ENCODE assay signal across 9 cellular contexts in genomic region chr19:40810160-40810559, GRCh38. TPM values are rescaled to one million over a fixed set of nuclear protein-coding genes. Genes with fewer than 3 reads are reported as not detected.
DNase-seq lines count a peak whose midpoint lies in the region; ATAC-seq, FAIRE-seq and TF ChIP-seq lines count a peak whose summit lies in the region.
"Had no signal": no experiment of that assay in that cellular context is flagged by ENCODE, and none has a peak within 500 bp of the region (broad histone marks: within the 10 kb centered on the region; RNA-seq: fewer than 3 reads in every experiment).

No MANE protein-coding gene starts in this region.

- peak overlapping the region; percentile 22 for H3K9ac ChIP-seq in mucosa of stomach (ENCODE audit: low read length)

- no peak for TF ChIP-seq CTCF in left ventricle myocardium inferior (IDR thresholded peaks at IDR 0.05; ENCODE audit: borderline replicate concordance)

- no peak for TF ChIP-seq POLR2A in H54 (IDR thresholded peaks at IDR 0.05; ENCODE audit: low read depth, low read length)

- no peaks in the 10 kb centered on the region for H3K9me3 ChIP-seq in left ventricle myocardium inferior (replicated peaks)
- no peaks in the 10 kb centered on the region for H3K9me3 ChIP-seq in mucosa of stomach (ENCODE audit: control insufficient read depth, low read length)

- intact Hi-C loops in left ventricle myocardium inferior (cut with micrococcal nuclease), result loop anchor here (10.0 kb wide), 1 partner anchor 145 kb away; no protein-coding TSS in a partner anchor
- intact Hi-C loops in Right ventricle myocardium superior (cut with DNase I), result no loop called here

- H3K4me1 ChIP-seq in left ventricle myocardium inferior (peaks cover 80% of the 10 kb centered on the region), mucosa of stomach (ENCODE audit: control insufficient read depth, insufficient read depth, low read length) (peaks cover 34% of the 10 kb centered on the region), urinary bladder (ENCODE audit: insufficient read depth) (no peaks in the 10 kb centered on the region)

- peak overlapping the region; percentile 66 for H3K4me3 ChIP-seq in left ventricle myocardium inferior
- no peak overlapping the region for H3K4me3 ChIP-seq in mucosa of stomach (ENCODE audit: low read length)
- peak overlapping the region; percentile 17 for H3K4me3 ChIP-seq in urinary bladder (ENCODE audit: low read depth, low read length)

- peaks cover 28% of the 10 kb centered on the region for H3K36me3 ChIP-seq in left ventricle myocardium inferior
- H3K36me3 ChIP-seq in mucosa of stomach (ENCODE audit: control insufficient read depth, insufficient read depth, low read length), result peaks cover 16% of the 10 kb centered on the region
- H3K36me3 ChIP-seq in urinary bladder (ENCODE audit: insufficient read depth), result no peaks in the 10 kb centered on the region

- H3K27ac ChIP-seq in left ventricle myocardium inferior (replicated peaks) (peak overlapping the region; percentile 99), cingulate gyrus (ENCODE audit: low read depth, low read length) (peak overlapping the region; percentile 19), urinary bladder (ENCODE audit: low read depth) (no peak overlapping the region)

- no peak for ATAC-seq in Right ventricle myocardium superior (ENCODE audit: poor library complexity)

- FAIRE-seq in H54 (lab: Jason Lieb, UNC), result no peak

- no peak for DNase-seq in left ventricle myocardium inferior
- no peak for DNase-seq in Right ventricle myocardium superior
- DNase-seq in H54 (ENCODE audit: insufficient read length, low spot score), result no peak
- no peak for DNase-seq in NCI-H2081 treated with DMSO at 0.1 percent for 48 hours (lab: John Stamatoyannopoulos, UW)
- no peak for DNase-seq in NCI-H1930 (lab: John Stamatoyannopoulos, UW)

- H3K27me3 ChIP-seq in left ventricle myocardium inferior (ENCODE audit: low read depth), result no peaks in the 10 kb centered on the region
- H3K27me3 ChIP-seq in mucosa of stomach (ENCODE audit: control insufficient read depth, insufficient read depth, low read length), result peaks cover 4% of the 10 kb centered on the region

- 41% methylated on average over 13 of the region's 14 CpGs for WGBS in urinary bladder

RNA-seq across cellular contexts. Expression of gene EGLN2, which starts 11.2 kb away (rescaled TPM):
- total RNA-seq in left ventricle myocardium inferior, result 47.8 TPM
- 65.4 TPM for total RNA-seq in Right ventricle myocardium superior
- 39.5 TPM for total RNA-seq in urinary bladder
- 122 TPM for polyA plus RNA-seq in urinary bladder

RNA-seq across cellular contexts. Expression of gene RAB4B, which starts 32.1 kb away (rescaled TPM):
- total RNA-seq in left ventricle myocardium inferior (13.5 TPM), Right ventricle myocardium superior (12.6 TPM), urinary bladder (2.7 TPM)
- polyA plus RNA-seq in urinary bladder, result 46.2 TPM

RNA-seq across cellular contexts. Expression of gene MIA, which starts 34.8 kb away (rescaled TPM):
- total RNA-seq in left ventricle myocardium inferior, result not detected
- not detected for total RNA-seq in Right ventricle myocardium superior
- total RNA-seq in urinary bladder, result 2.9 TPM
- 11.8 TPM for polyA plus RNA-seq in urinary bladder
- total RNA-seq: renal cortical epithelial cell had no signal

RNA-seq across cellular contexts. Expression of gene CYP2A6, which starts 40.1 kb away (rescaled TPM):
- not detected for total RNA-seq in left ventricle myocardium inferior
- 0.27 TPM for total RNA-seq in Right ventricle myocardium superior
- total RNA-seq in urinary bladder, result not detected
- 1.5 TPM for polyA plus RNA-seq in urinary bladder
- total RNA-seq: renal cortical epithelial cell had no signal

RNA-seq across cellular contexts. Expression of gene SNRPA, which starts 59.2 kb away (rescaled TPM):
- total RNA-seq in left ventricle myocardium inferior, result 27.9 TPM
- 27.7 TPM for total RNA-seq in Right ventricle myocardium superior
- total RNA-seq in urinary bladder, result 22.6 TPM
- 67.2 TPM for polyA plus RNA-seq in urinary bladder
